In the genomic region with DNA sequence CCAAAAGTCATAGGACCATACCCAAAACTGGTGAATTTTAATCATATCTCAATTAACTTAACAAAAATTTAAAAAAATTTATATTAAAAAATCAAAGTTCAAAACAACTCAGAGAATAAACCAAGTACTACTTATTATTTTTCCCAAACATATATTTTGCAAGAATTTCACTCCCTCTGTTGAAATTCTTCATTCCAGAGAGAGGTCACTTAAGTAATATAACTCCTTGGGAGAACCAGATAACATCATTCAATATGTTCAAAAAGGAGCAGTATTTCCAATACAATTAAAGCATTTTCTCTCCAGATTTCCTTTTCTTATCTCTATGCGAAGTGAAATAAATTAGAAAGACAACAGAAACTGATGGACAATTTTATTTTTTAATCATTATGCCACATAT, we compare ENCODE assay signal across 32 cellular contexts.
"Had no signal": no experiment of that assay in that cellular context is flagged by ENCODE, and none has a peak within 500 bp of the region (broad histone marks: within the 10 kb centered on the region; RNA-seq: fewer than 3 reads in every experiment).

No MANE protein-coding gene starts in this region.

- FAIRE-seq: astrocyte, bronchial epithelial cell, colon, endothelial cell of umbilical vein had no signal

- ATAC-seq: activated CD4-positive, alpha-beta T cell treated with anti-CD3 and anti-CD28 coated beads for 36 hours; activated CD8-positive, alpha-beta memory T cell treated with anti-CD3 and anti-CD28 coated beads, Interleukin-2, amount 10 ng/mL, durations not matched to agents 7 days and 5 days; activated CD8-positive, alpha-beta T cell treated with anti-CD3 and anti-CD28 coated beads, Interleukin-2, amount 10 ng/mL, durations not matched to agents 7 days and 5 days; activated naive CD8-positive, alpha-beta T cell treated with anti-CD3 and anti-CD28 coated beads, Interleukin-2, amount 50 U/mL, for 24 hours; effector memory CD8-positive, alpha-beta T cell; foreskin keratinocyte; gastrocnemius medialis; heart left ventricle had no signal

- DNase-seq: activated CD4-positive, alpha-beta memory T cell treated with anti-CD3 and anti-CD28 coated beads for 36 hours; activated CD4-positive, alpha-beta T cell treated with anti-CD3 and anti-CD28 coated beads for 36 hours; activated CD4-positive, alpha-beta T cell treated with anti-CD3 and anti-CD28 coated beads, Interleukin-2, amount 10 ng/mL, durations not matched to agents 24 days and 14 days; activated CD4-positive, CD25-positive, alpha-beta regulatory T cell; activated CD4-positive, CD25-positive, alpha-beta regulatory T cell treated with anti-CD3 and anti-CD28 coated beads, Interleukin-2, amount 50 U/mL, for 72 hours; activated CD8-positive, alpha-beta memory T cell treated with anti-CD3 and anti-CD28 coated beads, Interleukin-2, amount 10 ng/mL, durations not matched to agents 7 days and 5 days; activated CD8-positive, alpha-beta memory T cell treated with anti-CD3 and anti-CD28 coated beads, Interleukin-2, amount 50 U/mL, for 4 hours; activated CD8-positive, alpha-beta T cell treated with anti-CD3 and anti-CD28 coated beads, Interleukin-2, amount 10 ng/mL, durations not matched to agents 7 days and 5 days; activated effector memory CD4-positive, alpha-beta T cell treated with anti-CD3 and anti-CD28 coated beads, Interleukin-2, amount 50 U/mL, for 16 hours; activated naive CD4-positive, alpha-beta T cell treated with anti-CD3 and anti-CD28 coated beads for 36 hours; activated naive CD8-positive, alpha-beta T cell treated with anti-CD3 and anti-CD28 coated beads for 36 hours; activated naive CD8-positive, alpha-beta T cell treated with anti-CD3 and anti-CD28 coated beads, Interleukin-2, amount 50 U/mL, for 24 hours; activated T-cell treated with anti-CD3 and anti-CD28 coated beads, Interleukin-2, amount 50 U/mL, for 1 hour; activated T-cell treated with anti-CD3 and anti-CD28 coated beads, Interleukin-2, amount 50 U/mL, for 48 hours; amniotic stem cell; anterior cingulate cortex; brain microvascular endothelial cell; caudate nucleus; cortex of kidney; dermis blood vessel endothelial cell; effector CD4-positive, alpha-beta T cell; effector memory CD8-positive, alpha-beta T cell; esophagus squamous epithelium; foreskin keratinocyte; gastrocnemius medialis; glutamatergic neuron; heart left ventricle; T-helper 2 cell had no signal
